In genomic region chr1:151819951-151820623, GRCh38 we compare ENCODE assay signal across 14 cellular contexts. TPM values are rescaled to one million over a fixed set of nuclear protein-coding genes. Genes with fewer than 3 reads are reported as not detected.
DNase-seq lines count a peak whose midpoint lies in the region; ATAC-seq, FAIRE-seq and TF ChIP-seq lines count a peak whose summit lies in the region.
"Had no signal": no experiment of that assay in that cellular context is flagged by ENCODE, and none has a peak within 500 bp of the region (broad histone marks: within the 10 kb centered on the region; RNA-seq: fewer than 3 reads in every experiment).

No MANE protein-coding gene starts in this region.

- TF ChIP-seq CTCF in natural killer cell (IDR thresholded peaks at IDR 0.05) = no peak
- TF ChIP-seq CTCF in stomach (IDR thresholded peaks at IDR 0.05) = no peak

- no peaks in the 10 kb centered on the region for H3K27me3 ChIP-seq in effector memory CD4-positive, alpha-beta T cell (replicated peaks; ENCODE audit: control insufficient read depth, insufficient read depth, low read length, poor library complexity, severe bottlenecking)
- no peaks in the 10 kb centered on the region for H3K27me3 ChIP-seq in stomach
- H3K27me3 ChIP-seq: BE2C had no signal

- no peak for DNase-seq in natural killer cell treated with Interleukin-12 subunit alpha and Interleukin-12 subunit beta and Interleukin-15 and Interleukin-18, amount 100 ng/mL, for 72 hours (ENCODE audit: low spot score)
- no peak for DNase-seq in natural killer cell
- peak; percentile 29 for DNase-seq in RPMI7951 (ENCODE audit: low read depth)
- no peak for DNase-seq in effector memory CD4-positive, alpha-beta T cell
- peak; percentile 40 for DNase-seq in stomach
- DNase-seq in HTR-8/SVneo (ENCODE audit: insufficient read length, low spot score) = no peak
- DNase-seq: central memory CD4-positive, alpha-beta T cell; glutamatergic neuron had no signal

- H3K4me3 Mint-ChIP-seq in natural killer cell treated with Interleukin-12 subunit alpha and Interleukin-12 subunit beta and Interleukin-15 and Interleukin-18, amount 100 ng/mL, for 72 hours = no peak overlapping the region
- no peak overlapping the region for H3K4me3 Mint-ChIP-seq in natural killer cell

- no peaks in the 10 kb centered on the region for H3K9me3 ChIP-seq in effector memory CD4-positive, alpha-beta T cell (ENCODE audit: control insufficient read depth, low read length)
- no peaks in the 10 kb centered on the region for H3K9me3 ChIP-seq in stomach
- H3K9me3 ChIP-seq: BE2C had no signal

- H3K27ac Mint-ChIP-seq in natural killer cell treated with Interleukin-12 subunit alpha and Interleukin-12 subunit beta and Interleukin-15 and Interleukin-18, amount 100 ng/mL, for 72 hours = peak overlapping the region; percentile 37 to 43
- H3K27ac Mint-ChIP-seq in natural killer cell = no peak overlapping the region

- H3K27ac ChIP-seq in effector memory CD4-positive, alpha-beta T cell (ENCODE audit: insufficient read depth, low read length, poor library complexity, severe bottlenecking) = peak overlapping the region; percentile 68
- H3K27ac ChIP-seq in stomach = no peak overlapping the region

- H3K36me3 Mint-ChIP-seq in natural killer cell treated with Interleukin-12 subunit alpha and Interleukin-12 subunit beta and Interleukin-15 and Interleukin-18, amount 100 ng/mL, for 72 hours = no peaks in the 10 kb centered on the region
- no peaks in the 10 kb centered on the region for H3K36me3 Mint-ChIP-seq in natural killer cell

- no peaks in the 10 kb centered on the region for H3K27me3 Mint-ChIP-seq in natural killer cell treated with Interleukin-12 subunit alpha and Interleukin-12 subunit beta and Interleukin-15 and Interleukin-18, amount 100 ng/mL, for 72 hours
- peaks cover 0 to 6% of the 10 kb centered on the region in 2 donors for H3K27me3 Mint-ChIP-seq in natural killer cell (ENCODE audit: low read depth in 2 of 2)

- WGBS in stomach, 5 donors = 57 to 68% (median 62%) methylated on average over 7 of the region's 7 CpGs

- ATAC-seq in natural killer cell treated with Interleukin-12 subunit alpha and Interleukin-12 subunit beta and Interleukin-15 and Interleukin-18, amount 100 ng/mL, for 72 hours = no peak
- ATAC-seq in natural killer cell (no peak), HG02678 (IDR thresholded peaks at IDR 0.05; ENCODE audit: unreplicated experiment) (no peak), HG03457 (IDR thresholded peaks at IDR 0.05; ENCODE audit: unreplicated experiment) (no peak)

- TF ChIP-seq POLR2A in stomach (IDR thresholded peaks at IDR 0.05) = no peak

- H3K4me3 ChIP-seq in effector memory CD4-positive, alpha-beta T cell (ENCODE audit: insufficient read depth, low read depth, low read length, poor library complexity, severe bottlenecking) = no peak overlapping the region
- H3K4me3 ChIP-seq in stomach = no peak overlapping the region

- FAIRE-seq in HTR-8/SVneo (lab: Jason Lieb, UNC) = no peak
- FAIRE-seq: GM12892, islet of Langerhans had no signal

- peaks cover 66% of the 10 kb centered on the region for H3K4me1 ChIP-seq in effector memory CD4-positive, alpha-beta T cell (ENCODE audit: control insufficient read depth, insufficient read depth, low read length, poor library complexity, severe bottlenecking)
- H3K4me1 ChIP-seq in stomach = peaks cover 0 to 13% (median 10%) of the 10 kb centered on the region in 4 donors

- no peak for TF ChIP-seq EP300 in stomach (IDR thresholded peaks at IDR 0.05)

- H3K4me1 Mint-ChIP-seq in natural killer cell treated with Interleukin-12 subunit alpha and Interleukin-12 subunit beta and Interleukin-15 and Interleukin-18, amount 100 ng/mL, for 72 hours (ENCODE audit: low read depth in 2 of 2) = peaks cover 23 to 34% of the 10 kb centered on the region in 2 donors
- peaks cover 37 to 43% of the 10 kb centered on the region in 2 donors for H3K4me1 Mint-ChIP-seq in natural killer cell

- intact Hi-C loops in natural killer cell (cut with micrococcal nuclease) = no loop called here
- intact Hi-C loops in stomach (cut with DNase I; ENCODE audit: low total_unique reads) = no loop called here

- no peaks in the 10 kb centered on the region for H3K9me3 Mint-ChIP-seq in natural killer cell treated with Interleukin-12 subunit alpha and Interleukin-12 subunit beta and Interleukin-15 and Interleukin-18, amount 100 ng/mL, for 72 hours
- H3K9me3 Mint-ChIP-seq in natural killer cell = no peaks in the 10 kb centered on the region

- no peaks in the 10 kb centered on the region for H3K36me3 ChIP-seq in effector memory CD4-positive, alpha-beta T cell (ENCODE audit: control insufficient read depth, insufficient read depth, low read length)
- H3K36me3 ChIP-seq in stomach = peaks cover 0 to 20% (median 19%) of the 10 kb centered on the region in 4 donors
- H3K36me3 ChIP-seq: BE2C had no signal

RNA-seq across cellular contexts. Expression of gene RORC, which starts 11.5 kb away (rescaled TPM):
- 1 to 10 TPM in 1 of 2 donors, under 1 TPM in 1; 0.17 to 1.3 TPM for total RNA-seq in natural killer cell treated with Interleukin-12 subunit alpha and Interleukin-12 subunit beta and Interleukin-15 and Interleukin-18, amount 100 ng/mL, for 72 hours
- total RNA-seq in natural killer cell = under 1 TPM; 0.14 to 0.78 (median 0.70) TPM
- total RNA-seq in RPMI7951 (2014; rRNA removed; shearing (Covaris generic)) = not detected in 2 replicates
- total RNA-seq in stomach = 10 to 100 TPM in 3 of 5 donors, 1 to 10 TPM in 2; 1.4 to 28.1 (median 16.2) TPM
- 10 to 100 TPM; 11.0 to 14.5 (median 11.5) TPM for polyA plus RNA-seq in stomach

RNA-seq across cellular contexts. Expression of gene LINGO4, which starts 14.9 kb away (rescaled TPM):
- total RNA-seq in natural killer cell treated with Interleukin-12 subunit alpha and Interleukin-12 subunit beta and Interleukin-15 and Interleukin-18, amount 100 ng/mL, for 72 hours = not detected
- total RNA-seq in natural killer cell (not detected), stomach (1 to 10 TPM in 1 of 5 donors, not detected in 4; 3.2 TPM)
- total RNA-seq in RPMI7951 (2014; rRNA removed; shearing (Covaris generic)) = not detected in 2 replicates
- polyA plus RNA-seq in stomach = under 1 TPM in 1 of 3 donors, not detected in 2; 0.06 TPM

RNA-seq across cellular contexts. Expression of gene C2CD4D, which starts 19.5 kb away (rescaled TPM):
- 1 to 10 TPM in 1 of 2 donors, not detected in 1; 1.5 TPM for total RNA-seq in natural killer cell treated with Interleukin-12 subunit alpha and Interleukin-12 subunit beta and Interleukin-15 and Interleukin-18, amount 100 ng/mL, for 72 hours
- under 1 TPM in 2 of 3 donors, not detected in 1; 0.20 to 0.24 TPM for total RNA-seq in natural killer cell
- not detected in 2 replicates for total RNA-seq in RPMI7951 (2014; rRNA removed; shearing (Covaris generic))
- under 1 TPM in 1 of 5 donors, not detected in 4; 0.58 TPM for total RNA-seq in stomach
- polyA plus RNA-seq in stomach = under 1 TPM in 2 of 3 donors, not detected in 1; 0.44 to 0.73 TPM
- total RNA-seq: urinary bladder had no signal

RNA-seq across cellular contexts. Expression of gene TDRKH, which starts 29.8 kb away (rescaled TPM):
- 10 to 100 TPM; 13.5 to 14.0 TPM for total RNA-seq in natural killer cell treated with Interleukin-12 subunit alpha and Interleukin-12 subunit beta and Interleukin-15 and Interleukin-18, amount 100 ng/mL, for 72 hours
- total RNA-seq in natural killer cell = 10 to 100 TPM in 1 of 3 donors, 1 to 10 TPM in 2; 6.3 to 14.5 (median 8.0) TPM
- total RNA-seq in RPMI7951 (2014; rRNA removed; shearing (Covaris generic)) = 4.6 and 5.5 TPM in 2 replicates
- 10 to 100 TPM in 1 of 5 donors, 1 to 10 TPM in 3, under 1 TPM in 1; 0.29 to 30.4 (median 3.3) TPM for total RNA-seq in stomach
- polyA plus RNA-seq in stomach = 1 to 10 TPM; 1.9 to 2.6 (median 2.4) TPM

RNA-seq across cellular contexts. Expression of gene THEM5, which starts 33.4 kb away (rescaled TPM):
- total RNA-seq in natural killer cell treated with Interleukin-12 subunit alpha and Interleukin-12 subunit beta and Interleukin-15 and Interleukin-18, amount 100 ng/mL, for 72 hours = not detected
- under 1 TPM in 1 of 3 donors, not detected in 2; 0.52 TPM for total RNA-seq in natural killer cell
- total RNA-seq in RPMI7951 (2014; rRNA removed; shearing (Covaris generic)) = not detected in 2 replicates
- not detected for total RNA-seq in stomach
- polyA plus RNA-seq in stomach = not detected
- total RNA-seq: urinary bladder had no signal
- polyA plus RNA-seq: urinary bladder had no signal

Comparison
In these comparisons a context has a peak if more than half of its experiments do, and no peak if none do; other contexts are left out.
1. H3K27ac Mint-ChIP-seq: peak in natural killer cell treated with Interleukin-12 subunit alpha and Interleukin-12 subunit beta and Interleukin-15 and Interleukin-18, amount 100 ng/mL, for 72 hours (2 of 2); none in natural killer cell (0 of 2).
2. DNase-seq: peak in RPMI7951 (single experiment) and stomach (single experiment); none in natural killer cell treated with Interleukin-12 subunit alpha and Interleukin-12 subunit beta and Interleukin-15 and Interleukin-18, amount 100 ng/mL, for 72 hours (single experiment), natural killer cell (single experiment), effector memory CD4-positive, alpha-beta T cell (0 of 3) and HTR-8/SVneo (single experiment).